9 cellular contexts compared by ENCODE assay signal in the genomic region with DNA sequence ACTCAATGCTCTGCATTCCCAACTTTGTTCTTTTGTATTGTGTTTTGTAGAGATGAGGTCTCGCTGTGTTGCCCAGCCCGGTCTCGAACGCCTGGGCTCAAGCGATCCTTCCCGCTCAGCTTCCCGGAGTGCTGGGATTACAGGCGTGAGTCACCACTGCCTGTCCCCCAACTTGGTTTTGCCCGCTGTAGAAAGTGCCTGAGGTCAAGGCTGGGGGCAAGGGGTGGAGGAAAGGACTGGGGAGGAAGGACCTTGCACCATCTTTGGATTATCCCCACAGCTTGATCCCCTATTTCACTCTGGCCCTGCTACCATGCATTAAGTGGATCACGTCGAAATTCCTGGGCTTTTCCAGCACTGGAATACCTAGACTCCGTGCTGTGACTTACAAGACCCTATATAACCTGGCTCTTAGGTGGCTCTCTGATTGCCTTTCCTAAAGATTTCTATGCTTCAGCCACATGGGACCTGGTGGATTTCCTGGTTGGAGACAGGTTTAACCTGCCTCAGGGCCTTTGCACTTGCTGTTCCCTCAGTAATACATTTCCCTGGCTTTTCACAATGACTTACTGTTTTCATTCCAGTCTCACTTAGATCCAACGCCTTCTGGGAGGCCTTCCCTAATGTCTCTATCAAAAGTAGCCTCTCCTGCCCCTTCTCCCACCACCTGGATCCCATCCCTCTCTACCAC. TPM values are rescaled to one million over a fixed set of nuclear protein-coding genes. Genes with fewer than 3 reads are reported as not detected.
DNase-seq lines count a peak whose midpoint lies in the region; ATAC-seq, FAIRE-seq and TF ChIP-seq lines count a peak whose summit lies in the region.
"Had no signal": no experiment of that assay in that cellular context is flagged by ENCODE, and none has a peak within 500 bp of the region (broad histone marks: within the 10 kb centered on the region; RNA-seq: fewer than 3 reads in every experiment).

No MANE protein-coding gene starts in this region.

- POLR2A ChIA-PET in A673 (lab: Charles Lee; ENCODE audit: low non-redundant PET) (no interaction called here), HEK293 (lab: Yijun Ruan, JAX) (no interaction called here)

- no peaks in the 10 kb centered on the region for H3K36me3 ChIP-seq in A673 (ENCODE audit: insufficient read depth, low read length, poor library complexity, severe bottlenecking)
- peaks cover 0 to 9% of the 10 kb centered on the region in 2 experiments; a peak in 1 of 3 replicates for H3K36me3 ChIP-seq in HEK293 (ENCODE audit: control insufficient read depth in 2 of 2, insufficient read depth in 1 of 2, low read length in 2 of 2)
- no peaks in the 10 kb centered on the region for H3K36me3 ChIP-seq in brain microvascular endothelial cell (replicated peaks)
- H3K36me3 ChIP-seq in mesodermal cell (ENCODE audit: control insufficient read depth, insufficient read depth, low read length): no peaks in the 10 kb centered on the region

- H3K4me3 ChIP-seq in A673 (ENCODE audit: low read depth, low read length, poor library complexity, severe bottlenecking) (peak overlapping the region; percentile 66), HEK293 (ENCODE audit: low read depth, low read length) (peak overlapping the region; percentile 43; the same call in 1 of the 2 replicates), brain microvascular endothelial cell (ENCODE audit: low read depth, low read length) (peak overlapping the region; percentile 50), mesodermal cell (ENCODE audit: extremely low read depth, insufficient read depth, low read length, poor library complexity, severe bottlenecking) (peak overlapping the region; percentile 64)

- H3K4me1 ChIP-seq in A673 (ENCODE audit: insufficient read depth, low read length, poor library complexity, severe bottlenecking) (no peaks in the 10 kb centered on the region), HEK293 (ENCODE audit: control insufficient read depth, insufficient read depth, low read length) (no peaks in the 10 kb centered on the region), mesodermal cell (ENCODE audit: control insufficient read depth, insufficient read depth, low read length, poor library complexity, severe bottlenecking) (peaks cover 6% of the 10 kb centered on the region)

- H3K27me3 ChIP-seq in A673 (replicated peaks; ENCODE audit: insufficient read depth, low read depth, low read length, poor library complexity) (peaks cover 27% of the 10 kb centered on the region), brain microvascular endothelial cell (replicated peaks) (peaks cover 28% of the 10 kb centered on the region)

- no TSS peak for BruUV-seq in A673 (replicated peaks; lab: Mats Ljungman, UMichigan)

- no peak for TF ChIP-seq CTCF in A673 (conservative IDR thresholded peaks at IDR 0.05; ENCODE audit: low read depth, low read length)
- no peak for TF ChIP-seq CTCF in HEK293 (tag by site-specific recombination; IDR thresholded peaks at IDR 0.05)
- TF ChIP-seq CTCF in brain microvascular endothelial cell (IDR thresholded peaks at IDR 0.05; ENCODE audit: low read depth, low read length, missing control alignments): no peak

- H3K9me3 ChIP-seq in A673 (ENCODE audit: low read depth, low read length, poor library complexity, severe bottlenecking) (no peaks in the 10 kb centered on the region), HEK293 (ENCODE audit: control insufficient read depth, insufficient read depth, low read depth, low read length) (no peaks in the 10 kb centered on the region), mesodermal cell (ENCODE audit: control insufficient read depth, low read length) (no peaks in the 10 kb centered on the region)

- WGBS in mesodermal cell (ENCODE audit: insufficient coverage in 2 of 2), 2 experiments: 32 to 35% methylated on average over 11 to 13 of the region's 13 CpGs

- ATAC-seq in HG03097 (IDR thresholded peaks at IDR 0.05; ENCODE audit: low FRiP score, unreplicated experiment): no peak

- in situ Hi-C loops in brain microvascular endothelial cell (cut with HindIII; ENCODE audit: low pct_ligation_motif_present, low sequenced_read_pairs): no loop called here

- H3K27ac ChIP-seq in A673 (ENCODE audit: low read depth, low read length, poor library complexity, severe bottlenecking) (no peak overlapping the region), HEK293 (ENCODE audit: extremely low read depth, low read depth, low read length) (no peak overlapping the region), brain microvascular endothelial cell (no peak overlapping the region), mesodermal cell (ENCODE audit: low read depth, low read length, severe bottlenecking) (no peak overlapping the region)

- no peak for FAIRE-seq in GM12892 (lab: Jason Lieb, UNC)
- FAIRE-seq: H54 had no signal

- CTCF ChIA-PET in A673 (lab: Charles Lee) (no interaction called here), HEK293 (lab: Yijun Ruan, JAX) (interaction anchor here (1.0 kb wide), 1 partner anchor 236 kb away, joined by 3 read pairs; no protein-coding TSS in a partner anchor)

- no peak for DNase-seq in A673 (ENCODE audit: low spot score)
- no peak for DNase-seq in brain microvascular endothelial cell
- no peak for DNase-seq in cerebellum (ENCODE audit: low spot score)
- DNase-seq in GM12892 (ENCODE audit: insufficient read length): no peak
- DNase-seq in NCI-H1417 treated with DMSO at 0.1 percent for 48 hours (lab: John Stamatoyannopoulos, UW): no peak

- TF ChIP-seq POLR2A in GM12892 (IDR thresholded peaks at IDR 0.05; ENCODE audit: low read depth, low read length): no peak

- intact Hi-C loops in A673 (cut with micrococcal nuclease; ENCODE audit: unreplicated experiment): no loop called here

TF ChIP-seq in HEK293, 187 proteins besides CTCF, POLR2A, EP300 and RAD21 (continues in another document):
- no peak for TF ChIP-seq RBAK (tag by site-specific recombination; IDR thresholded peaks at IDR 0.05)
- TF ChIP-seq ZNF488 (tag by site-specific recombination; IDR thresholded peaks at IDR 0.05): no peak
- TF ChIP-seq ZNF623 (tag by site-specific recombination; IDR thresholded peaks at IDR 0.05): peak; percentile 99
- no peak for TF ChIP-seq ZBTB11 (tag by site-specific recombination; conservative IDR thresholded peaks at IDR 0.05; ENCODE audit: low read depth)
- TF ChIP-seq ZNF624 (tag by site-specific recombination; IDR thresholded peaks at IDR 0.05): no peak
- no peak for TF ChIP-seq ZNF248 (tag by site-specific recombination; IDR thresholded peaks at IDR 0.05)
- peak; percentile 84 for TF ChIP-seq ZNF335 (tag by site-specific recombination; conservative IDR thresholded peaks at IDR 0.05)
- TF ChIP-seq ZIC2 (tag by site-specific recombination; IDR thresholded peaks at IDR 0.05): peak; percentile 16; the same call in 1 of the 2 replicates
- TF ChIP-seq ZNF530 (tag by site-specific recombination; IDR thresholded peaks at IDR 0.05; ENCODE audit: low read depth): no peak
- TF ChIP-seq ZNF2 (tag by site-specific recombination; IDR thresholded peaks at IDR 0.05): no peak
- no peak for TF ChIP-seq ZNF433 (tag by site-specific recombination; IDR thresholded peaks at IDR 0.05; ENCODE audit: low read depth)
- TF ChIP-seq ZNF585B (tag by site-specific recombination; IDR thresholded peaks at IDR 0.05): no peak

RNA-seq across cellular contexts. Expression of gene PIANP, which starts 0.6 kb away (rescaled TPM):
- 0.80 and 1.7 TPM in 2 replicates for total RNA-seq in A673 (2021)
- 9.5 TPM for polyA plus RNA-seq in mesodermal cell (2013, experiment 1 of 2)
- polyA plus RNA-seq in mesodermal cell (2013, experiment 2 of 2): 8.7 TPM
- 1.7 TPM for total RNA-seq in cerebellum
- 0.30 TPM for polyA plus RNA-seq in GM12892 (2012; ENCODE audit: missing spikeins)

RNA-seq across cellular contexts. Expression of gene ZNF384, which starts 12.0 kb away (rescaled TPM):
- total RNA-seq in A673 (2021) (88.8 and 92.5 TPM in 2 replicates), cerebellum (26.8 TPM)
- 64.8 TPM for polyA plus RNA-seq in mesodermal cell (2013, experiment 1 of 2)
- 55.8 TPM for polyA plus RNA-seq in mesodermal cell (2013, experiment 2 of 2)
- polyA plus RNA-seq in GM12892 (2012; ENCODE audit: missing spikeins): 34.4 TPM

RNA-seq across cellular contexts. Expression of gene COPS7A, which starts 22.6 kb away (rescaled TPM):
- total RNA-seq in A673 (2021) (67.2 and 67.7 TPM in 2 replicates), cerebellum (22.6 TPM)
- 45.2 TPM for polyA plus RNA-seq in mesodermal cell (2013, experiment 1 of 2)
- 37.3 TPM for polyA plus RNA-seq in mesodermal cell (2013, experiment 2 of 2)
- 37.3 TPM for polyA plus RNA-seq in GM12892 (2012; ENCODE audit: missing spikeins)

RNA-seq across cellular contexts. Expression of gene ING4, which starts 38.3 kb away (rescaled TPM):
- total RNA-seq in A673 (2021) (21.4 and 25.5 TPM in 2 replicates), cerebellum (53.1 TPM)
- 38.7 TPM for polyA plus RNA-seq in mesodermal cell (2013, experiment 1 of 2)
- polyA plus RNA-seq in mesodermal cell (2013, experiment 2 of 2): 38.1 TPM
- polyA plus RNA-seq in GM12892 (2012; ENCODE audit: missing spikeins): 36.2 TPM

RNA-seq across cellular contexts. Expression of gene MLF2, which starts 51.7 kb away (rescaled TPM):
- total RNA-seq in A673 (2021): 242 and 254 TPM in 2 replicates
- 216 TPM for polyA plus RNA-seq in mesodermal cell (2013, experiment 1 of 2)
- 188 TPM for polyA plus RNA-seq in mesodermal cell (2013, experiment 2 of 2)
- 60.3 TPM for total RNA-seq in cerebellum
- polyA plus RNA-seq in GM12892 (2012; ENCODE audit: missing spikeins): 82.5 TPM
